In the genomic region with DNA sequence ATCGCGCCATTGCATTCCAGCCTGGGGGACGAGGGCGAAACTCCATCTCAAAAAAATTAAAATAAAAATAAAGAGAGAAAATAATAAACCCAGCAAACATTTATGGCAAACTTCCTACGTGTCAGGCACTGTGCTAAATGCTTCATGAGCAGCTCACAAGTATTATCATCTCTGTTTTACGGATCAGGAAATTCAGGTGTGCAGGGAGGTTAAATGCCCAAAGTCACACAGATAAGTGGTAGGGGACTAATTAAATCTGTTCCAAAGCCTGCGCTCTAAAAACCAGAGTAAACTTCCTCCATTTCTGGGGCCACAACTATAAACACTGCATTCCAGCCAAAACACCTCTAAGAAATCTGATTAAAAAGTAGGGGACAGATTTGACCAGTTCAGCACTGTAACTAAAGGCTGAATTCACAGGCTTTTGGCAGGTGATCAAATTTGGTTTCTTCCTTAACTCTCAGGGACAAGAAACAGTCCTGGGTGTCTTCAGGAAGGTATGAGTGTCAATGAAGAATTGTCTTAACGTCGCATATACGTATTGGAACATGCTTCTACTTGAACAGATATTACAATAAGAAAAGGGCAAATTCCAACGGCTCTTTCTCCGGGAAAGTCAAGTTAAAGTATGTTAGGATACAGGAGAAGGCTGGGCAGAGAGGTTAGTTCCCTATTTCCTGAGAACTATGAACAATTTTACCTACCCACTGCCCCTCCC, we compare ENCODE assay signal across 8 cellular contexts. TPM values are rescaled to one million over a fixed set of nuclear protein-coding genes. Genes with fewer than 3 reads are reported as not detected.
DNase-seq lines count a peak whose midpoint lies in the region; ATAC-seq and TF ChIP-seq lines count a peak whose summit lies in the region.

No MANE protein-coding gene starts in this region.

- peaks cover 24% of the 10 kb centered on the region for H3K4me1 ChIP-seq in CD4-positive, CD25-positive, alpha-beta regulatory T cell (ENCODE audit: control insufficient read depth, insufficient read depth, low read length, poor library complexity, severe bottlenecking)
- peaks cover 8% of the 10 kb centered on the region for H3K4me1 ChIP-seq in foreskin keratinocyte
- peaks cover 2 to 5% of the 10 kb centered on the region in 2 experiments for H3K4me1 ChIP-seq in trophoblast cell (ENCODE audit: control insufficient read depth in 1 of 2, insufficient read depth in 2 of 2, low read length in 2 of 2)

- H3K27me3 Mint-ChIP-seq in CD4-positive, CD25-positive, alpha-beta regulatory T cell = no peaks in the 10 kb centered on the region

- no peaks in the 10 kb centered on the region for H3K9me3 ChIP-seq in CD4-positive, CD25-positive, alpha-beta regulatory T cell (ENCODE audit: control insufficient read depth in 2 of 2, low read length in 2 of 2)
- H3K9me3 ChIP-seq in WERI-Rb-1 (ENCODE audit: severe bottlenecking) (no peaks in the 10 kb centered on the region), trophoblast cell (ENCODE audit: insufficient read depth, low read depth, low read length) (no peaks in the 10 kb centered on the region)

- no CpG with 5 or more reads among the region's 12 CpGs for WGBS in trophoblast cell (ENCODE audit: extremely low coverage, insufficient coverage, insufficient read length)

- H4K91ac ChIP-seq in trophoblast cell (ENCODE audit: low read depth, low read length) = peak overlapping the region; percentile 90

- H3K18ac ChIP-seq in trophoblast cell (ENCODE audit: low read length) = no peak overlapping the region

- peak overlapping the region; percentile 71 for H3K4me2 ChIP-seq in trophoblast cell (ENCODE audit: low read length)

- no peak overlapping the region for H3K4ac ChIP-seq in trophoblast cell (ENCODE audit: low read depth, low read length)

- peak overlapping the region; percentile 86 for H3K27ac ChIP-seq in CD4-positive, CD25-positive, alpha-beta regulatory T cell (ENCODE audit: insufficient read depth, low read length, poor library complexity, severe bottlenecking)
- peak overlapping the region; percentile 91 for H3K27ac ChIP-seq in WERI-Rb-1
- H3K27ac ChIP-seq in foreskin keratinocyte = peak overlapping the region; percentile 73
- H3K27ac ChIP-seq in trophoblast cell (ENCODE audit: low read depth, low read length) = peak overlapping the region; percentile 92

- peak overlapping the region; percentile 92 for H3K4me3 ChIP-seq in CD4-positive, CD25-positive, alpha-beta regulatory T cell (ENCODE audit: low read depth, low read length)
- peak overlapping the region; percentile 93 for H3K4me3 ChIP-seq in H7 (ENCODE audit: insufficient read depth, low read depth, low read length)
- H3K4me3 ChIP-seq in WERI-Rb-1 (ENCODE audit: low read depth, low read length) = peak overlapping the region; percentile 96
- peak overlapping the region; percentile 87 for H3K4me3 ChIP-seq in trophoblast cell (ENCODE audit: low read depth, low read length)

- H2BK12ac ChIP-seq in trophoblast cell (ENCODE audit: low read length) = no peak overlapping the region

- no peak overlapping the region for H3K23ac ChIP-seq in trophoblast cell (ENCODE audit: low read length)

- TF ChIP-seq CTCF in WERI-Rb-1 (IDR thresholded peaks at IDR 0.05; ENCODE audit: low read depth, low read length) (no peak), foreskin keratinocyte (conservative IDR thresholded peaks at IDR 0.05) (no peak)

- no peak overlapping the region for H4K8ac ChIP-seq in trophoblast cell (ENCODE audit: low read depth, low read length)

- no peaks in the 10 kb centered on the region for H3K27me3 ChIP-seq in CD4-positive, CD25-positive, alpha-beta regulatory T cell (ENCODE audit: control insufficient read depth, insufficient read depth, low read length)
- H3K27me3 ChIP-seq in H7 (ENCODE audit: control insufficient read depth, insufficient read depth, low read length) (no peaks in the 10 kb centered on the region), WERI-Rb-1 (ENCODE audit: insufficient read depth, low read depth, severe bottlenecking) (no peaks in the 10 kb centered on the region), foreskin keratinocyte (no peaks in the 10 kb centered on the region), trophoblast cell (ENCODE audit: insufficient read depth, low read length) (no peaks in the 10 kb centered on the region)

- DNase-seq in CD4-positive, CD25-positive, alpha-beta regulatory T cell = peak in 1 of 3 donors; percentile 33
- DNase-seq in H7 = peak; percentile 13
- no peak for DNase-seq in WERI-Rb-1
- peak; percentile 57 to 80 for DNase-seq in foreskin keratinocyte
- DNase-seq in trophoblast cell = peak in 1 of 2 donors; percentile 15
- no peak for DNase-seq in NCI-H2107 treated with DMSO at 0.1 percent for 48 hours (lab: John Stamatoyannopoulos, UW; ENCODE audit: unreplicated experiment)
- DNase-seq in NCI-H1930 (lab: John Stamatoyannopoulos, UW) = no peak

- H3K14ac ChIP-seq in trophoblast cell (ENCODE audit: low read length) = peak overlapping the region; percentile 68

- no peak overlapping the region for H2BK120ac ChIP-seq in trophoblast cell (ENCODE audit: insufficient read depth, low read length, poor library complexity)

- H3K79me2 ChIP-seq in trophoblast cell (ENCODE audit: control insufficient read depth, insufficient read depth, low read length, poor library complexity) = peaks cover 5% of the 10 kb centered on the region

- H3K9ac ChIP-seq in trophoblast cell (ENCODE audit: low read length) = peak overlapping the region; percentile 77

- H4K12ac ChIP-seq in trophoblast cell (ENCODE audit: low read depth, low read length) = peak overlapping the region; percentile 44

- H3K79me1 ChIP-seq in trophoblast cell (ENCODE audit: low read length) = peaks cover 8% of the 10 kb centered on the region

- no peaks in the 10 kb centered on the region for H3K9me3 Mint-ChIP-seq in CD4-positive, CD25-positive, alpha-beta regulatory T cell

- no peak overlapping the region for H2AFZ ChIP-seq in trophoblast cell (ENCODE audit: insufficient read depth, low read length, poor library complexity)

- no peak for ATAC-seq in CD4-positive, CD25-positive, alpha-beta regulatory T cell (ENCODE audit: low read depth in 2 of 2)
- ATAC-seq in foreskin keratinocyte = no peak
- ATAC-seq in HG02798 (IDR thresholded peaks at IDR 0.05; ENCODE audit: poor library complexity, unreplicated experiment) = no peak

- peak overlapping the region; percentile 87 to 97 (median 95) for H3K27ac Mint-ChIP-seq in CD4-positive, CD25-positive, alpha-beta regulatory T cell

- H3K36me3 ChIP-seq in CD4-positive, CD25-positive, alpha-beta regulatory T cell (ENCODE audit: control insufficient read depth, insufficient read depth, low read length) = peaks cover 2% of the 10 kb centered on the region
- H3K36me3 ChIP-seq in H7 (replicated peaks; ENCODE audit: control insufficient read depth, insufficient read depth, low read length) (no peaks in the 10 kb centered on the region), WERI-Rb-1 (peaks cover 4% of the 10 kb centered on the region), trophoblast cell (ENCODE audit: control insufficient read depth in 1 of 2, insufficient read depth in 2 of 2, low read length in 2 of 2) (peaks cover 2 to 3% of the 10 kb centered on the region in 2 experiments)

- peak overlapping the region; percentile 69 for H2AK5ac ChIP-seq in trophoblast cell (ENCODE audit: low read length)

- H3K4me1 Mint-ChIP-seq in CD4-positive, CD25-positive, alpha-beta regulatory T cell = peaks cover 13 to 29% (median 16%) of the 10 kb centered on the region in 4 donors

- no peak overlapping the region for H2BK5ac ChIP-seq in trophoblast cell (ENCODE audit: low read depth, low read length, poor library complexity)

- peaks cover 2% of the 10 kb centered on the region for H3K36me3 Mint-ChIP-seq in CD4-positive, CD25-positive, alpha-beta regulatory T cell

- peak overlapping the region; percentile 80 to 97 (median 90) for H3K4me3 Mint-ChIP-seq in CD4-positive, CD25-positive, alpha-beta regulatory T cell

RNA-seq across cellular contexts. Expression of gene STRADA, which starts 1.0 kb away (rescaled TPM):
- total RNA-seq in CD4-positive, CD25-positive, alpha-beta regulatory T cell = 47.8 TPM
- 10 to 100 TPM; 20.0 to 31.9 (median 22.2) TPM for polyA plus RNA-seq in CD4-positive, CD25-positive, alpha-beta regulatory T cell
- 28.5 and 33.4 TPM in 2 replicates for total RNA-seq in H7 (2014; rRNA removed; shearing (Covaris generic))
- 18.1 and 18.8 TPM in 2 replicates for total RNA-seq in foreskin keratinocyte
- polyA plus RNA-seq in foreskin keratinocyte = 18.4 and 18.8 TPM in 2 replicates
- polyA plus RNA-seq in trophoblast cell (2013) = 13.0 and 13.1 TPM in 2 replicates

RNA-seq across cellular contexts. Expression of gene CCDC47, which starts 32.8 kb away (rescaled TPM):
- 35.4 TPM for total RNA-seq in CD4-positive, CD25-positive, alpha-beta regulatory T cell
- polyA plus RNA-seq in CD4-positive, CD25-positive, alpha-beta regulatory T cell = 10 to 100 TPM; 35.7 to 47.9 (median 41.3) TPM
- 30.6 and 36.4 TPM in 2 replicates for total RNA-seq in H7 (2014; rRNA removed; shearing (Covaris generic))
- 64.2 and 77.0 TPM in 2 replicates for total RNA-seq in foreskin keratinocyte
- 21.0 and 26.3 TPM in 2 replicates for polyA plus RNA-seq in foreskin keratinocyte
- polyA plus RNA-seq in trophoblast cell (2013) = 77.1 and 78.4 TPM in 2 replicates

RNA-seq across cellular contexts. Expression of gene DDX42, which starts 33.3 kb away (rescaled TPM):
- total RNA-seq in CD4-positive, CD25-positive, alpha-beta regulatory T cell = 94.3 TPM
- 10 to 100 TPM in 2 of 4 donors, 1 to 10 TPM in 2; 8.2 to 14.7 (median 11.4) TPM for polyA plus RNA-seq in CD4-positive, CD25-positive, alpha-beta regulatory T cell
- total RNA-seq in H7 (2014; rRNA removed; shearing (Covaris generic)) = 34.5 and 41.8 TPM in 2 replicates
- total RNA-seq in foreskin keratinocyte = 72.2 and 74.9 TPM in 2 replicates
- 40.6 and 41.0 TPM in 2 replicates for polyA plus RNA-seq in foreskin keratinocyte
- polyA plus RNA-seq in trophoblast cell (2013) = 54.6 and 57.5 TPM in 2 replicates

RNA-seq across cellular contexts. Expression of gene LIMD2, which starts 40.7 kb away (rescaled TPM):
- total RNA-seq in CD4-positive, CD25-positive, alpha-beta regulatory T cell = 634 TPM
- 100 to 1,000 TPM; 408 to 478 (median 445) TPM for polyA plus RNA-seq in CD4-positive, CD25-positive, alpha-beta regulatory T cell
- 116 and 190 TPM in 2 replicates for total RNA-seq in H7 (2014; rRNA removed; shearing (Covaris generic))
- total RNA-seq in foreskin keratinocyte = 15.2 and 19.2 TPM in 2 replicates
- 27.0 and 34.3 TPM in 2 replicates for polyA plus RNA-seq in foreskin keratinocyte
- 25.4 TPM in 2 replicates for polyA plus RNA-seq in trophoblast cell (2013)

Comparison
In these comparisons a context has a peak if more than half of its experiments do, and no peak if none do; other contexts are left out.
1. DNase-seq: peak in H7 (single experiment) and foreskin keratinocyte (2 of 2); none in WERI-Rb-1 (single experiment), NCI-H2107 treated with DMSO at 0.1 percent for 48 hours (single experiment) and NCI-H1930 (0 of 2).
2. Peak in every context shown above with its lines, with median percentiles within 50 percentile points of each other: H3K27ac ChIP-seq and H3K4me3 ChIP-seq.